11 cellular contexts compared by ENCODE assay signal in genomic region chr11:96331556-96332168, GRCh38. TPM values are rescaled to one million over a fixed set of nuclear protein-coding genes. Genes with fewer than 3 reads are reported as not detected.
A peak's percentile ranks its signal among the peaks of the same experiment; 100 is the strongest.
DNase-seq lines count a peak whose midpoint lies in the region; ATAC-seq, FAIRE-seq and TF ChIP-seq lines count a peak whose summit lies in the region.
"Had no signal": no experiment of that assay in that cellular context is flagged by ENCODE, and none has a peak within 500 bp of the region (broad histone marks: within the 10 kb centered on the region; RNA-seq: fewer than 3 reads in every experiment).

No MANE protein-coding gene starts in this region.

- H3K9me3 ChIP-seq in IMR-90 (ENCODE audit: control insufficient read depth, insufficient read depth, low read length) = no peaks in the 10 kb centered on the region
- no peaks in the 10 kb centered on the region for H3K9me3 ChIP-seq in parathyroid adenoma (ENCODE audit: control insufficient read depth, low read length)
- H3K9me3 ChIP-seq in kidney (ENCODE audit: control insufficient read depth in 1 of 2, low read length in 2 of 2) = no peaks in the 10 kb centered on the region
- H3K9me3 ChIP-seq: MG63 had no signal

- H3K27me3 ChIP-seq in IMR-90 (ENCODE audit: control insufficient read depth, insufficient read depth, low read length) (no peaks in the 10 kb centered on the region), parathyroid adenoma (ENCODE audit: control insufficient read depth, insufficient read depth, low read length) (no peaks in the 10 kb centered on the region)
- H3K27me3 ChIP-seq: MG63 had no signal

- H2AFZ ChIP-seq in IMR-90 (replicated peaks; ENCODE audit: low read length, poor library complexity) = no peak overlapping the region
- peak overlapping the region; percentile 66 for H2AFZ ChIP-seq in parathyroid adenoma

- peak overlapping the region; percentile 65; the same call in 1 of the 2 replicates for H2BK120ac ChIP-seq in IMR-90 (ENCODE audit: low read depth, low read length)

- H2BK15ac ChIP-seq in IMR-90 (ENCODE audit: low read depth, low read length) = no peak overlapping the region

- intact Hi-C loops in IMR-90 (cut with micrococcal nuclease) = no loop called here
- intact Hi-C loops in kidney (cut with DNase I) = no loop called here

- H3K79me1 ChIP-seq in IMR-90 (ENCODE audit: low read depth in 1 of 2, low read length in 2 of 2) = peaks cover 23 to 77% of the 10 kb centered on the region in 2 experiments

- no peak overlapping the region for H4K8ac ChIP-seq in IMR-90 (ENCODE audit: low read depth in 2 of 2, low read length in 2 of 2)

- H4K5ac ChIP-seq in IMR-90 (ENCODE audit: low read depth, low read length) = no peak overlapping the region

- FAIRE-seq in kidney (lab: Jason Lieb, UNC) = no peak

- H2BK5ac ChIP-seq in IMR-90 (ENCODE audit: low read depth, low read length, poor library complexity, severe bottlenecking) = no peak overlapping the region

- 0 out of 2 replicates have a peak overlapping the region, but pooled peaks have one; percentile 61 for H3K23ac ChIP-seq in IMR-90 (ENCODE audit: low read depth, low read length)

- peaks cover 7% of the 10 kb centered on the region for H3K79me2 ChIP-seq in parathyroid adenoma

- H3K4me3 ChIP-seq in IMR-90 (ENCODE audit: insufficient read depth, low read depth, low read length) = no peak overlapping the region
- H3K4me3 ChIP-seq in parathyroid adenoma (ENCODE audit: low read depth, low read length) = no peak overlapping the region
- peak overlapping the region in 1 of 2 donors; percentile 2 for H3K4me3 ChIP-seq in kidney (ENCODE audit: low read length in 2 of 2)
- H3K4me3 ChIP-seq: MG63 had no signal

- CTCF ChIA-PET in IMR-90 (lab: Yijun Ruan, JAX) = interaction anchor here (2.1 kb wide), 1 partner anchor 11 kb away, joined by 9 read pairs; the partner anchor contains the start of gene MAML2

- H3K56ac ChIP-seq in IMR-90 (ENCODE audit: extremely low read depth, insufficient read depth, low read length) = no peak overlapping the region

- H2BK20ac ChIP-seq in IMR-90 (ENCODE audit: low read depth, low read length) = 0 out of 2 replicates have a peak overlapping the region, but pooled peaks have one; percentile 42

- 0 out of 2 replicates have a peak overlapping the region, but pooled peaks have one; percentile 31 for H3K14ac ChIP-seq in IMR-90 (replicated peaks; ENCODE audit: low read depth, low read length)

- peaks cover 25% of the 10 kb centered on the region for H3K9me1 ChIP-seq in IMR-90 (ENCODE audit: insufficient read depth, low read length)

- H3K27ac ChIP-seq in IMR-90 (ENCODE audit: insufficient read depth, low read length) (peak overlapping the region; percentile 5; the same call in 1 of the 2 replicates), parathyroid adenoma (peak overlapping the region; percentile 83), kidney (ENCODE audit: low read depth in 2 of 2, low read length in 2 of 2) (peak overlapping the region in 1 of 2 donors; percentile 10)

- H3K4me2 ChIP-seq in IMR-90 (ENCODE audit: low read depth, low read length) (no peak overlapping the region; the same call in 1 of the 2 replicates), parathyroid adenoma (ENCODE audit: low read length) (no peak overlapping the region)

- no peak overlapping the region; the same call in 1 of the 2 replicates for H4K91ac ChIP-seq in IMR-90 (ENCODE audit: insufficient read depth, low read depth, low read length)

- no peak for TF ChIP-seq POLR2A in IMR-90 (IDR thresholded peaks at IDR 0.05; ENCODE audit: low read depth, low read length)

- H3K4me1 ChIP-seq in IMR-90 (ENCODE audit: control insufficient read depth, insufficient read depth, low read length) = peaks cover 37% of the 10 kb centered on the region
- peaks cover 10% of the 10 kb centered on the region for H3K4me1 ChIP-seq in parathyroid adenoma
- peaks cover 31 to 58% of the 10 kb centered on the region in 2 donors for H3K4me1 ChIP-seq in kidney (ENCODE audit: control insufficient read depth in 1 of 2, insufficient read depth in 1 of 2, low read depth in 1 of 2, low read length in 2 of 2)

- 0 out of 2 replicates have a peak overlapping the region, but pooled peaks have one; percentile 23 for H2AK5ac ChIP-seq in IMR-90 (ENCODE audit: low read depth, low read length)

- no peak overlapping the region for H3K18ac ChIP-seq in IMR-90 (ENCODE audit: low read depth, low read length)

- no peak for ATAC-seq in IMR-90 (ENCODE audit: low read depth)
- no peak for ATAC-seq in HG02623 (IDR thresholded peaks at IDR 0.05; ENCODE audit: unreplicated experiment)

- H3K36me3 ChIP-seq in IMR-90 (ENCODE audit: control insufficient read depth, insufficient read depth, low read length) = peaks cover 1% of the 10 kb centered on the region; the same call in 1 of the 2 replicates
- H3K36me3 ChIP-seq in parathyroid adenoma (ENCODE audit: control insufficient read depth, insufficient read depth, low read length) = no peaks in the 10 kb centered on the region
- H3K36me3 ChIP-seq in kidney (ENCODE audit: control insufficient read depth in 1 of 2, insufficient read depth in 2 of 2, low read length in 2 of 2) = no peaks in the 10 kb centered on the region
- H3K36me3 ChIP-seq: MG63 had no signal

- TF ChIP-seq RAD21 in IMR-90 (IDR thresholded peaks at IDR 0.05; ENCODE audit: low read length) = no peak

- POLR2A ChIA-PET in IMR-90 (lab: Charles Lee; ENCODE audit: unreplicated experiment) = no interaction called here

- DNase-seq in EH (ENCODE audit: low read depth) = peak; percentile 66
- no peak for DNase-seq in IMR-90
- peak; percentile 40 for DNase-seq in fibroblast of peridontal ligament (ENCODE audit: extremely low read depth)
- DNase-seq in kidney = no peak
- no peak for DNase-seq in RKO (ENCODE audit: low spot score)
- no peak for DNase-seq in SIG-M5 (lab: John Stamatoyannopoulos, UW)
- DNase-seq: activated CD8-positive, alpha-beta memory T cell treated with anti-CD3 and anti-CD28 coated beads, Interleukin-2, amount 50 U/mL, for 4 hours; MG63; SW 1271 had no signal

- TF ChIP-seq CTCF in IMR-90 (conservative IDR thresholded peaks at IDR 0.05; ENCODE audit: low read depth, low read length) = no peak
- no peak for TF ChIP-seq CTCF in parathyroid adenoma (IDR thresholded peaks at IDR 0.05)
- TF ChIP-seq CTCF in kidney (IDR thresholded peaks at IDR 0.05; ENCODE audit: borderline replicate concordance, extremely low read depth, insufficient read depth) = no peak

- no TSS peak for BruUV-seq in IMR-90 (replicated peaks; lab: Mats Ljungman, UMichigan)

- no peaks in the 10 kb centered on the region; the same call in 1 of the 2 replicates for H4K20me1 ChIP-seq in IMR-90 (ENCODE audit: insufficient read depth, low read length)

- H3K9ac ChIP-seq in IMR-90 (ENCODE audit: low read depth, low read length) = no peak overlapping the region
- H3K9ac ChIP-seq in parathyroid adenoma = no peak overlapping the region
- no peak overlapping the region for H3K9ac ChIP-seq in kidney (ENCODE audit: low read length in 2 of 2)

- no peak overlapping the region for H3K4ac ChIP-seq in IMR-90 (ENCODE audit: low read depth, low read length)

- in situ Hi-C loops in IMR-90 (cut with MboI; ENCODE audit: low sequenced_read_pairs) = no loop called here

- no peak overlapping the region for H2AK9ac ChIP-seq in IMR-90 (replicated peaks; ENCODE audit: low read depth, low read length, poor library complexity)

- WGBS in IMR-90 (ENCODE audit: extremely low coverage in 2 of 2, insufficient read length in 1 of 2), 2 experiments = 95% methylated on average over 4 of the region's 10 CpGs; no CpG with 5 or more reads in 1 of the 2 experiments

- dilution Hi-C loops in IMR-90 (cut with HindIII; ENCODE audit: low sequenced_read_pairs, unreplicated experiment) = no loop called here

TF ChIP-seq in IMR-90, 13 proteins besides CTCF, POLR2A, EP300 and RAD21:
- no peak for TF ChIP-seq SMC3 (IDR thresholded peaks at IDR 0.05; ENCODE audit: low read depth, low read length)
- TF ChIP-seq CHD1 (IDR thresholded peaks at IDR 0.05; ENCODE audit: low read depth, low read length) = no peak
- TF ChIP-seq FOS (IDR thresholded peaks at IDR 0.05; ENCODE audit: low read depth, low read length) = no peak

RNA-seq across cellular contexts. Expression of gene MAML2, which starts 11.3 kb away (rescaled TPM):
- total RNA-seq in IMR-90 (2012; rRNA removed) (18.1 and 19.5 TPM in 2 replicates), kidney (32.3 TPM)
- polyA plus RNA-seq in IMR-90 (2012; rRNA removed) (15.0 and 18.6 TPM in 2 replicates), kidney (ENCODE audit: insufficient read depth, low read depth, low replicate concordance) (4.9 TPM)
- polyA plus RNA-seq in IMR-90 (2012; cell fraction: cytosol; rRNA removed) = 3.8 and 11.0 TPM in 2 replicates
- polyA plus RNA-seq in IMR-90 (2012; cell fraction: nucleus; rRNA removed; ENCODE audit: low replicate concordance) = 9.7 and 20.0 TPM in 2 replicates

RNA-seq across cellular contexts. Expression of gene CCDC82, which starts 58.0 kb away (rescaled TPM):
- total RNA-seq in IMR-90 (2012; rRNA removed) (4.1 and 11.7 TPM in 2 replicates), kidney (25.8 TPM)
- polyA plus RNA-seq in IMR-90 (2012; rRNA removed) (6.9 and 9.4 TPM in 2 replicates), kidney (ENCODE audit: insufficient read depth, low read depth, low replicate concordance) (13.0 TPM)
- 0.36 and 0.73 TPM in 2 replicates for polyA plus RNA-seq in IMR-90 (2012; cell fraction: cytosol; rRNA removed)
- 1.8 and 15.4 TPM in 2 replicates for polyA plus RNA-seq in IMR-90 (2012; cell fraction: nucleus; rRNA removed; ENCODE audit: low replicate concordance)

RNA-seq across cellular contexts. Expression of gene JRKL, which starts 58.2 kb away (rescaled TPM):
- 5.9 and 10.3 TPM in 2 replicates for total RNA-seq in IMR-90 (2012; rRNA removed)
- 3.6 and 5.6 TPM in 2 replicates for polyA plus RNA-seq in IMR-90 (2012; rRNA removed)
- polyA plus RNA-seq in IMR-90 (2012; cell fraction: cytosol; rRNA removed) = 0.48 and 0.61 TPM in 2 replicates
- polyA plus RNA-seq in IMR-90 (2012; cell fraction: nucleus; rRNA removed; ENCODE audit: low replicate concordance) = 0.18 and 2.3 TPM in 2 replicates
- 12.5 TPM for total RNA-seq in kidney
- polyA plus RNA-seq in kidney (ENCODE audit: insufficient read depth, low read depth, low replicate concordance) = 4.6 TPM

Comparison
In these comparisons a context has a peak if more than half of its experiments do, and no peak if none do; other contexts are left out.
1. DNase-seq: peak in EH (single experiment) and fibroblast of peridontal ligament (single experiment); none in IMR-90 (single experiment), kidney (single experiment), RKO (single experiment) and SIG-M5 (single experiment).